ENCODE assay signal across 17 cellular contexts in the genomic region with DNA sequence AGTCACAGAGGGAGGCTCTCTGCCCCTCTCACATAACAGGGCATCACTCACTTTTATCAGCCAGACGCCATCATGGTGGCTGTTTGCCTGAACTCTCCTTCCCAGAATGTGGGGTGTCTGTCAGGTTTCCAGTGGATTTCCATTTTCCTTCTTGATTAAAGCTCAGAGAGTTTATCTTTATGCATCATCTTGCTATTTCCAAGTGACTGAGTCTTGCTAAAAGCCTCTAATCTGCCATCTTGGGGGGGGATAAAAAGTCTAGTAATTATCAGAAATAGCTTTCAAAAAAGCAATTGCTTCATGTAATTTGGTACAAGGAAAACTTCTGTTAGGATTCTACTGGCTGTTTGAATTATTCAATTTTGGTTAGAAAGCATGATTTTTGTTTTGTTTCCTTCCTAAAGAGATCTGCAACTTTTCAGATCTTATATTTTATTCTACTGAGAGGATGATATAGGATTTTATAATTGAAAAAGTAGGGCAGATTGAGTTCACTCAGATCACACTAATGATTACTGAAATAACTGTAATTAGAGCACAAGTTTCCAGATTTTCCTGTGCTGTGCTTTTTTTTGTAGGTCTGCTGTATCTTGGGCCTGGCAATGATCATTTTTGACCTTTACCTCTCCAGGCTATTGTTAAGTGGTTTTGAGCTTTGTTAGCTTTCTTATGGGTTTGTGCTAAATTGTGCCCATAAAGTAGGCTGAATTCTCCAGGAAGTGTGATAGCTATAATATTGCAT.
"Had no signal": no experiment of that assay in that cellular context is flagged by ENCODE, and none has a peak within 500 bp of the region (broad histone marks: within the 10 kb centered on the region; RNA-seq: fewer than 3 reads in every experiment).

No MANE protein-coding gene starts in this region.

- H3K9me3 ChIP-seq: neutrophil, pancreas, transverse colon, vagina had no signal

- H3K36me3 ChIP-seq: esophagus muscularis mucosa, neutrophil, pancreas, transverse colon, vagina had no signal

- H3K4me1 Mint-ChIP-seq: natural killer cell had no signal

- H3K27ac ChIP-seq: esophagus muscularis mucosa, neutrophil, pancreas, transverse colon, vagina had no signal

- H3K4me3 ChIP-seq: esophagus muscularis mucosa, pancreas, transverse colon, vagina had no signal

- FAIRE-seq: bronchial epithelial cell, pancreas had no signal

- H3K4me1 ChIP-seq: esophagus muscularis mucosa, pancreas, transverse colon, vagina had no signal

- H3K4me3 Mint-ChIP-seq: activated CD4-positive, alpha-beta memory T cell treated with anti-CD3 and anti-CD28 coated beads for 36 hours; activated naive CD8-positive, alpha-beta T cell; natural killer cell; stimulated activated naive CD8-positive, alpha-beta T cell treated with anti-CD3 and anti-CD28 coated beads, Interleukin-15, Interleukin-2, amounts not matched to agents 100 ng/mL and 50 ng/mL, for 24 hours had no signal

- DNase-seq: activated CD4-positive, alpha-beta memory T cell treated with anti-CD3 and anti-CD28 coated beads for 36 hours; activated CD4-positive, alpha-beta T cell treated with anti-CD3 and anti-CD28 coated beads for 4 hours; activated T-cell treated with anti-CD3 and anti-CD28 coated beads for 4 hours; cerebellar nuclear complex; cortex of kidney; left ventricle myocardium superior; natural killer cell; pancreas; stimulated activated CD8-positive, alpha-beta memory T cell treated with anti-CD3 and anti-CD28 coated beads, Interleukin-4, amount 100 ng/mL, for 48 hours; T-helper 2 cell; transverse colon had no signal

- H3K27ac Mint-ChIP-seq: activated CD4-positive, alpha-beta memory T cell treated with anti-CD3 and anti-CD28 coated beads for 36 hours; activated naive CD8-positive, alpha-beta T cell; natural killer cell; stimulated activated naive CD8-positive, alpha-beta T cell treated with anti-CD3 and anti-CD28 coated beads, Interleukin-15, Interleukin-2, amounts not matched to agents 100 ng/mL and 50 ng/mL, for 24 hours had no signal

- H3K27me3 Mint-ChIP-seq: activated CD4-positive, alpha-beta memory T cell treated with anti-CD3 and anti-CD28 coated beads for 36 hours; stimulated activated naive CD8-positive, alpha-beta T cell treated with anti-CD3 and anti-CD28 coated beads, Interleukin-15, Interleukin-2, amounts not matched to agents 100 ng/mL and 50 ng/mL, for 24 hours had no signal

- ATAC-seq: left ventricle myocardium superior, natural killer cell, pancreas had no signal

- H3K27me3 ChIP-seq: esophagus muscularis mucosa, neutrophil, pancreas, transverse colon, vagina had no signal
